ENCODE assay signal across 8 cellular contexts in genomic region chr14:73787760-73788508, GRCh38.
DNase-seq lines count a peak whose midpoint lies in the region; ATAC-seq and TF ChIP-seq lines count a peak whose summit lies in the region.

No MANE protein-coding gene starts in this region.

- no peak for TF ChIP-seq CTCF in fibroblast of mammary gland (conservative IDR thresholded peaks at IDR 0.05; ENCODE audit: control insufficient read depth, insufficient read depth, low read depth, low read length)
- TF ChIP-seq CTCF in psoas muscle (IDR thresholded peaks at IDR 0.05) = no peak

- POLR2A ChIA-PET in CD8-positive, alpha-beta memory T cell (lab: Charles Lee) = interaction anchor here (0.5 to 7.9 kb wide), 10 partner anchors 11 to 296 kb away, joined by 3 to 215 read pairs (median 10); a partner anchor contains a TSS

- H3K27me3 ChIP-seq in CD8-positive, alpha-beta memory T cell (ENCODE audit: insufficient read depth, low read length, poor library complexity, severe bottlenecking) = no peaks in the 10 kb centered on the region
- no peaks in the 10 kb centered on the region for H3K27me3 ChIP-seq in psoas muscle (ENCODE audit: insufficient read depth in 3 of 3, low read length in 2 of 3)

- ATAC-seq in HG02885 (IDR thresholded peaks at IDR 0.05; ENCODE audit: poor library complexity, unreplicated experiment) = peak; percentile 43
- peak; percentile 23 to 49 (median 36) for ATAC-seq in psoas muscle
- no peak for ATAC-seq in left lobe of liver
- no peak for ATAC-seq in GM18870 (IDR thresholded peaks at IDR 0.05; ENCODE audit: unreplicated experiment)

- H3K4me1 ChIP-seq in CD8-positive, alpha-beta memory T cell (ENCODE audit: insufficient read depth, low read length) = peaks cover 49% of the 10 kb centered on the region
- peaks cover 56% of the 10 kb centered on the region for H3K4me1 ChIP-seq in psoas muscle

- H3K27ac ChIP-seq in CD8-positive, alpha-beta memory T cell (ENCODE audit: low read depth, low read length) = peak overlapping the region; percentile 66
- H3K27ac ChIP-seq in psoas muscle = peak overlapping the region; percentile 98

- H3K36me3 Mint-ChIP-seq in CD8-positive, alpha-beta memory T cell = peaks cover 0 to 14% (median 0%) of the 10 kb centered on the region in 3 donors

- peak overlapping the region; percentile 89 to 99 (median 97) for H3K4me3 Mint-ChIP-seq in CD8-positive, alpha-beta memory T cell

- H3K27me3 Mint-ChIP-seq in CD8-positive, alpha-beta memory T cell = peaks cover 0 to 3% of the 10 kb centered on the region in 2 donors

- CTCF ChIA-PET in CD8-positive, alpha-beta memory T cell (lab: Charles Lee) = interaction anchor here (0.7 to 21.7 kb wide), 9 partner anchors 9 to 98 kb away, joined by 3 to 358 read pairs (median 5); a partner anchor contains a TSS

- intact Hi-C loops in psoas muscle (cut with DNase I) = loop anchor here (2.0 to 5.0 kb wide), 4 partner anchors 29 to 99 kb away; partner anchors contain the start of gene ZNF410 (in 1 of the 2)

- 2 to 10% (median 2%) methylated on average over 11 of the region's 11 CpGs for WGBS in psoas muscle, 3 donors

- no peaks in the 10 kb centered on the region for H3K36me3 ChIP-seq in CD8-positive, alpha-beta memory T cell (ENCODE audit: insufficient read depth, low read length)
- no peaks in the 10 kb centered on the region for H3K36me3 ChIP-seq in psoas muscle (ENCODE audit: insufficient read depth in 1 of 2, low read depth in 1 of 2)

- peak overlapping the region; percentile 52 for H3K4me3 ChIP-seq in CD8-positive, alpha-beta memory T cell (ENCODE audit: low read length)
- H3K4me3 ChIP-seq in fibroblast of mammary gland (ENCODE audit: control insufficient read depth, low read depth, low read length) (peak overlapping the region; percentile 64), psoas muscle (peak overlapping the region; percentile 82)

- no peaks in the 10 kb centered on the region for H3K9me3 Mint-ChIP-seq in CD8-positive, alpha-beta memory T cell

- peaks cover 52 to 59% (median 55%) of the 10 kb centered on the region in 3 donors for H3K4me1 Mint-ChIP-seq in CD8-positive, alpha-beta memory T cell

- H3K9me3 ChIP-seq in CD8-positive, alpha-beta memory T cell (ENCODE audit: low read length) = no peaks in the 10 kb centered on the region
- H3K9me3 ChIP-seq in psoas muscle = no peaks in the 10 kb centered on the region

- DNase-seq in CD8-positive, alpha-beta memory T cell = peak in 1 of 5 donors; percentile 16
- peak; percentile 78 for DNase-seq in activated CD8-positive, alpha-beta memory T cell treated with anti-CD3 and anti-CD28 coated beads for 24 hours
- DNase-seq in fibroblast of mammary gland (ENCODE audit: low read depth) (peak; percentile 77), psoas muscle (no peak), left lobe of liver (ENCODE audit: low spot score) (no peak), NCI-H446 (lab: John Stamatoyannopoulos, UW) (no peak)

- peak overlapping the region; percentile 94 to 100 (median 99) for H3K27ac Mint-ChIP-seq in CD8-positive, alpha-beta memory T cell

Comparison
In these comparisons a context has a peak if more than half of its experiments do, and no peak if none do; other contexts are left out.
1. DNase-seq: peak in activated CD8-positive, alpha-beta memory T cell treated with anti-CD3 and anti-CD28 coated beads for 24 hours (single experiment) and fibroblast of mammary gland (single experiment); none in psoas muscle (0 of 2), left lobe of liver (single experiment) and NCI-H446 (0 of 2).
2. ATAC-seq: peak in HG02885 (single experiment) and psoas muscle (4 of 4); none in left lobe of liver (single experiment) and GM18870 (single experiment).
3. Peak in every context shown above with its lines, with median percentiles within 50 percentile points of each other: H3K4me3 ChIP-seq.